16 cellular contexts compared by ENCODE assay signal in the genomic region with DNA sequence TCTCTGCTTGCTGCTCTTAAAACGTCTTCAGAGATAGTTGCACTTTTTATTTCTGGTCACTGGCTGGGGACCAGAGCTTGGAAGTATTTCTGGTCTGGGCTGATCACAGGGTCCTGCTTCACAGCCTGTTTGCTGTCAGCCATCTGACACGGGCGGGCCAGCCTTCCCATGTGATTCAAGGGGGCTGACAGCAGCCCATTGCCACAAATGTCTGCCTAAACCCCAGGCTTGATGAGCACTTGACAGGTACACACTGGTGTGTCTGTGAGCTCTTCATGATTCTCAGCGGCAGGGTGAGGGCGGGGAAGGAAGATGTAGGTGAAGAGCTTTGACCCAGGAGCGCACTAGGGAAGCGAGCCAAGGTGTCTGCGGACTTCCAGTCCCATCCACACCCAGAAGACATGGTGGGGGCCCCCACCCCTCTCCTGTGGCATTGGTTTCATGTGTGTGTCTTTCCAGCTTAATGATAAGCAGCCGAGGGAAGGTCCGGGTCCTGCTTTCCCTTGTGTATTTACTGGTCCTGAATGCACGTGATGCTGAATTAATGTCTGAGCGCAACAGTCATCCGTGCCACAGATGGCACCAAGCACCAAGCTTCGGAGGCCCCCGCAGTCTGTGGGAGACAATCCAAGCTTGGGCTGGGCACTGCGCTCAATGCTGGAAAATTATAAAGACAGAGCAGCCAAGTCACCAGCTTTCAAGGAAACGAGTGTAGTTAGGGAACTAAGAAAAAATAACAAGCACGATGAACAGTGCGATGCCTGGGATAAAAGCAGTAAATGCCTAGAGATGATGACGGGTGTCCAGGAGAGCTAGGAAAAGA.
A peak's percentile ranks its signal among the peaks of the same experiment; 100 is the strongest.
DNase-seq lines count a peak whose midpoint lies in the region; ATAC-seq and TF ChIP-seq lines count a peak whose summit lies in the region.
"Had no signal": no experiment of that assay in that cellular context is flagged by ENCODE, and none has a peak within 500 bp of the region (broad histone marks: within the 10 kb centered on the region; RNA-seq: fewer than 3 reads in every experiment).

No MANE protein-coding gene starts in this region.

- peaks cover 87% of the 10 kb centered on the region for H3K79me2 ChIP-seq in GM23248 (ENCODE audit: insufficient read depth)

- 31 to 35% methylated on average over 20 of the region's 20 CpGs for WGBS in GM23248 (ENCODE audit: low coverage in 1 of 2, low lambda C conversion rate in 2 of 2, missing lambda C conversion rate in 2 of 2), 2 experiments
- 43 to 63% methylated on average over 20 of the region's 20 CpGs for WGBS in heart right ventricle, 2 donors

- no peak for TF ChIP-seq CTCF in heart right ventricle (IDR thresholded peaks at IDR 0.05)

- H3K4me2 ChIP-seq in GM23248 (ENCODE audit: unreplicated experiment) = peak overlapping the region; percentile 30

- peak; percentile 75 for DNase-seq in GM23248
- peak in 43 of 58 donors; percentile 7 to 80 (median 44) for DNase-seq in anterior cingulate cortex (lab: John Stamatoyannopoulos, UW)
- no peak for DNase-seq in heart right ventricle
- DNase-seq in posterior cingulate gyrus = peak in 8 of 10 donors; percentile 36 to 93 (median 60)
- no peak for DNase-seq in stimulated activated CD4-positive, alpha-beta T cell treated with anti-CD3 and anti-CD28 coated beads, Interleukin-12 subunit alpha, Interleukin-12 subunit beta, amount 100 ng/mL, for 4 hours
- DNase-seq in ACHN = no peak
- DNase-seq in activated gamma-delta T cell treated with Interleukin-2 at 50 U/mL for 16 hours = no peak
- DNase-seq in UCSD-AML1 (lab: John Stamatoyannopoulos, UW; ENCODE audit: unreplicated experiment) = no peak
- DNase-seq: activated naive CD8-positive, alpha-beta T cell treated with anti-CD3 and anti-CD28 coated beads for 36 hours; CD8-positive, alpha-beta T cell; left cardiac atrium; NCI-H526; stimulated activated CD4-positive, alpha-beta T cell treated with anti-CD3 and anti-CD28 coated beads, Interleukin-2, amount 100 ng/mL, for 48 hours; stimulated activated naive CD4-positive, alpha-beta T cell treated with Interleukin-2 at 50 U/mL for 16 hours had no signal

- H3K27me3 ChIP-seq in GM23248 (replicated peaks; ENCODE audit: insufficient read depth) (no peaks in the 10 kb centered on the region), heart right ventricle (no peaks in the 10 kb centered on the region)
- H3K27me3 ChIP-seq: gastroesophageal sphincter had no signal

- in situ Hi-C loops in GM23248 (cut with MboI) (no loop called here), ACHN (cut with HindIII; ENCODE audit: low pct_ligation_motif_present, low pct_unique_long_range_greater_than_20kb, low sequenced_read_pairs) (no loop called here)

- H3K36me3 ChIP-seq in GM23248 (ENCODE audit: low read depth) (no peaks in the 10 kb centered on the region), heart right ventricle (no peaks in the 10 kb centered on the region)
- H3K36me3 ChIP-seq: gastroesophageal sphincter had no signal

- H2AFZ ChIP-seq in GM23248 = no peak overlapping the region

- peaks cover 81% of the 10 kb centered on the region for H3F3A ChIP-seq in GM23248 (ENCODE audit: insufficient read depth)

- H3K4me3 ChIP-seq in GM23248 (0 out of 2 replicates have a peak overlapping the region, but pooled peaks have one; percentile 8), heart right ventricle (peak overlapping the region in 3 of 10 donors; percentile 10 to 17 (median 14))
- H3K4me3 ChIP-seq: gastroesophageal sphincter had no signal

- H3K9me2 ChIP-seq in GM23248 (ENCODE audit: insufficient read depth) = no peaks in the 10 kb centered on the region

- peaks cover 77% of the 10 kb centered on the region for H3K4me1 ChIP-seq in GM23248 (ENCODE audit: insufficient read depth)
- H3K4me1 ChIP-seq in heart right ventricle = peaks cover 4 to 50% (median 35%) of the 10 kb centered on the region in 9 donors

- peak overlapping the region; percentile 80 for H3K9ac ChIP-seq in GM23248

- intact Hi-C loops in heart right ventricle (cut with DNase I) (loop anchor here in 1 of 10 donors (10.0 kb wide), 1 partner anchor 70 kb away; the partner anchor contains the start of gene SH3BP4), posterior cingulate gyrus (cut with DNase I) (no loop called here)

- H3K9me3 ChIP-seq in GM23248 (ENCODE audit: low read depth) = no peaks in the 10 kb centered on the region
- no peaks in the 10 kb centered on the region for H3K9me3 ChIP-seq in heart right ventricle
- H3K9me3 ChIP-seq: gastroesophageal sphincter had no signal

- peak in 5 of 8 donors; percentile 10 to 55 (median 21) for ATAC-seq in heart right ventricle
- ATAC-seq: CD8-positive, alpha-beta T cell had no signal

- no peaks in the 10 kb centered on the region for H4K20me1 ChIP-seq in GM23248 (ENCODE audit: insufficient read depth)

- H3K27ac ChIP-seq in GM23248 = peak overlapping the region; percentile 95
- peak overlapping the region in 1 of 10 donors; percentile 19 for H3K27ac ChIP-seq in heart right ventricle
- H3K27ac ChIP-seq: gastroesophageal sphincter, VCaP had no signal

Comparison
In these comparisons a context has a peak if more than half of its experiments do, and no peak if none do; other contexts are left out.
1. DNase-seq: peak in GM23248 (single experiment), anterior cingulate cortex (43 of 58) and posterior cingulate gyrus (8 of 10); none in heart right ventricle (0 of 2), stimulated activated CD4-positive, alpha-beta T cell treated with anti-CD3 and anti-CD28 coated beads, Interleukin-12 subunit alpha, Interleukin-12 subunit beta, amount 100 ng/mL, for 4 hours (single experiment), ACHN (single experiment), activated gamma-delta T cell treated with Interleukin-2 at 50 U/mL for 16 hours (single experiment) and UCSD-AML1 (single experiment).